ENCODE assay signal across 8 cellular contexts in the genomic region with DNA sequence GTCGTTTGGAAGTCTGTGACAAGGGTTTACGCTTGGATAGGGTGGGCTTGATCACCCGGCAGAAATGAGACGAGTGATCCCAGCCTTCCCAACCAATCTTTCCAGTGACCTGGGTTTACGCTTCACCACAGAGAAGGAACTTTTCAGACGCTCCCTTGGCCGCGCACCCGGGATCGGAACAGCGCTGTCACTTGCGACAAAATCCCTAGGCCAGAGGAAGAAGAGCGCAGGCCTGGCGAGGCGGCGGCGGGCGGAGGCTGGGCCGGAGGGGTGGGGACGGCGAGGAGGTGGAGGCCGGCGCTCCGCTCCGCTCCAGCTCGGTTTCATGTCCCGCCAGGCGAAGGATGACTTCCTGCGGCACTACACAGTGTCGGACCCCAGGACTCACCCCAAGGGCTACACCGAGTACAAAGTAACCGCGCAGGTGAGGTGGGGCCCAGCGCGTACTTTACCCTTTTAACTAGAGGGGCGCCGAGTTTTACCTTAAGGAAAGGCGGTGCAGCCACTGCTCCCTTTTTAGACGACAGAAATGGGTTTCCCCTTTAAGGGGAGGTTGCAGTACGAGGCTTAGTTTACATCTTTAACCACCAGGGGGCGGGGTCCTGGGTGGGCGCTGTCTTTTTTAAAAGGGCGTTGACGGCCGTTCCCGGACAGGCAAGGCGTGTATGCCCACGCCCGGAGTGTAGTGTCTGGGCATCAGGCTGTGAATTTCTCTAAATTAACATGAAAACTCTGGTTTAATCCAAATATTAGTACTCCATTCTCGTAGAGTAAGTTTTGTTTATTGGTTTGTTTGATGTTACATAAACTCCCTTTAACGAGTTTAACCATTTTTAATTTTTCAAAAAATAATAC. TPM values are rescaled to one million over a fixed set of nuclear protein-coding genes. Genes with fewer than 3 reads are reported as not detected.
DNase-seq lines count a peak whose midpoint lies in the region; ATAC-seq and TF ChIP-seq lines count a peak whose summit lies in the region.

A gene with protein sequence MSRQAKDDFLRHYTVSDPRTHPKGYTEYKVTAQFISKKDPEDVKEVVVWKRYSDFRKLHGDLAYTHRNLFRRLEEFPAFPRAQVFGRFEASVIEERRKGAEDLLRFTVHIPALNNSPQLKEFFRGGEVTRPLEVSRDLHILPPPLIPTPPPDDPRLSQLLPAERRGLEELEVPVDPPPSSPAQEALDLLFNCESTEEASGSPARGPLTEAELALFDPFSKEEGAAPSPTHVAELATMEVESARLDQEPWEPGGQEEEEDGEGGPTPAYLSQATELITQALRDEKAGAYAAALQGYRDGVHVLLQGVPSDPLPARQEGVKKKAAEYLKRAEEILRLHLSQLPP (plus strand): TSS at position 227 of the 855 bp plus-strand sequence. CDS start 99 bp downstream, at position 326.

- peak; percentile 75 to 99 (median 94) for DNase-seq in C1 segment of cervical spinal cord (lab: John Stamatoyannopoulos, UW)
- peak; percentile 98 to 99 for DNase-seq in NCI-H526 (lab: John Stamatoyannopoulos, UW)
- peak; percentile 98 for DNase-seq in activated CD4-positive, alpha-beta T cell treated with anti-CD3 and anti-CD28 coated beads, Interleukin-2, amount 10 ng/mL, durations not matched to agents 24 days and 14 days
- DNase-seq in coronary artery (ENCODE audit: low spot score): peak; percentile 93
- DNase-seq in left lobe of liver (ENCODE audit: low spot score): peak; percentile 94
- DNase-seq in stimulated activated CD4-positive, alpha-beta T cell treated with anti-CD3 and anti-CD28 coated beads, Interleukin-2, amount 100 ng/mL, for 4 hours (ENCODE audit: low read depth): peak; percentile 86

- H3K4me1 Mint-ChIP-seq in activated CD4-positive, alpha-beta T cell treated with anti-CD3 and anti-CD28 coated beads, Interleukin-2, amount 10 ng/mL, durations not matched to agents 24 days and 14 days: peaks cover 16% of the 10 kb centered on the region

- H3K27ac Mint-ChIP-seq in activated CD4-positive, alpha-beta T cell treated with anti-CD3 and anti-CD28 coated beads, Interleukin-2, amount 10 ng/mL, durations not matched to agents 24 days and 14 days: peak within 1 kb of the TSS; percentile 77

- ATAC-seq in GM19324 (IDR thresholded peaks at IDR 0.05; ENCODE audit: low FRiP score, unreplicated experiment): peak; percentile 92
- peak; percentile 48 for ATAC-seq in HG03469 (IDR thresholded peaks at IDR 0.05; ENCODE audit: unreplicated experiment)
- peak; percentile 94 for ATAC-seq in left lobe of liver

- no peaks in the 10 kb centered on the region for H3K27me3 Mint-ChIP-seq in activated CD4-positive, alpha-beta T cell treated with anti-CD3 and anti-CD28 coated beads, Interleukin-2, amount 10 ng/mL, durations not matched to agents 24 days and 14 days

- peak within 1 kb of the TSS; percentile 74 to 92 for H3K27ac ChIP-seq in coronary artery

- no peaks in the 10 kb centered on the region for H3K9me3 Mint-ChIP-seq in activated CD4-positive, alpha-beta T cell treated with anti-CD3 and anti-CD28 coated beads, Interleukin-2, amount 10 ng/mL, durations not matched to agents 24 days and 14 days

- H3K4me3 ChIP-seq in coronary artery: peak within 1 kb of the TSS; percentile 84

- peak; percentile 70 for TF ChIP-seq CTCF in coronary artery (IDR thresholded peaks at IDR 0.05)

- intact Hi-C loops in activated CD4-positive, alpha-beta T cell treated with anti-CD3 and anti-CD28 coated beads, Interleukin-2, amount 10 ng/mL, durations not matched to agents 24 days and 14 days (cut with micrococcal nuclease): loop anchor here (1.0 to 5.0 kb wide), 8 partner anchors 13 to 635 kb away; partner anchors contain the start of genes ARL2, ATG2A, CDCA5 and PPP2R5B

- H3K36me3 Mint-ChIP-seq in activated CD4-positive, alpha-beta T cell treated with anti-CD3 and anti-CD28 coated beads, Interleukin-2, amount 10 ng/mL, durations not matched to agents 24 days and 14 days (ENCODE audit: low read depth): peaks cover 1% of the 10 kb centered on the region

- peak within 1 kb of the TSS; percentile 74 for H3K4me3 Mint-ChIP-seq in activated CD4-positive, alpha-beta T cell treated with anti-CD3 and anti-CD28 coated beads, Interleukin-2, amount 10 ng/mL, durations not matched to agents 24 days and 14 days

RNA-seq across cellular contexts. Expression of the gene that starts here (rescaled TPM):
- total RNA-seq in activated CD4-positive, alpha-beta T cell treated with anti-CD3 and anti-CD28 coated beads, Interleukin-2, amount 10 ng/mL, durations not matched to agents 24 days and 14 days: 15.9 and 17.9 TPM in 2 replicates
- total RNA-seq in left lobe of liver: 8.8 TPM

Comparison
In these comparisons a context has a peak if more than half of its experiments do, and no peak if none do; other contexts are left out.
1. Peak in every context shown above with its lines: DNase-seq, ATAC-seq, H3K4me3 ChIP-seq and H3K27ac ChIP-seq.